In the genomic region with DNA sequence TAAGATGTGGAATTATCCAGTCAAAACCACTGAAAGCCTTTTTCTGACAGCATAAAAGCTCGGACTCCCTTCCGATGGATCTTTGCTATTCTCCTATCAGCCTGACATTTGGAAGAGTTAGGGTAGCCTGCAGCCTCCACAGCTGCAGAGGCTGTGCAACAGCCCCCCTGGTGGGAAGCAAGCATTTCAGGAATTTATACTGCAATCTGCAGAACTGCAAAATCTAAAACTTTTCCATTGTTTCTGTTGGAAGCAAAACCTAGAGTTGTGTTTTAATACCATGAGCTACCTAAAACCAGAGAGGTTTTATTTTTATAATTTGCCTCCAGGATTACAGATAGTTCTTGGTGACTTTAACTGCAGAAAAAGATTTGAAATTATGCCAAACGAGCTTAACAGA, we compare ENCODE assay signal across 16 cellular contexts.
DNase-seq lines count a peak whose midpoint lies in the region; ATAC-seq, FAIRE-seq and TF ChIP-seq lines count a peak whose summit lies in the region.
"Had no signal": no experiment of that assay in that cellular context is flagged by ENCODE, and none has a peak within 500 bp of the region (broad histone marks: within the 10 kb centered on the region; RNA-seq: fewer than 3 reads in every experiment).

No MANE protein-coding gene starts in this region.

- H3K79me2 ChIP-seq in keratinocyte (ENCODE audit: control insufficient read depth, insufficient read depth, low read length), result peaks cover 95% of the 10 kb centered on the region

- H3K4me3 Mint-ChIP-seq in stimulated activated effector memory CD8-positive, alpha-beta T cell treated with anti-CD3 and anti-CD28 coated beads, Interleukin-12 subunit alpha, Interleukin-12 subunit beta, amount 100 ng/mL, for 72 hours, result no peak overlapping the region
- H3K4me3 Mint-ChIP-seq: activated naive CD8-positive, alpha-beta T cell treated with anti-CD3 and anti-CD28 coated beads, Interleukin-2, amount 50 U/mL, for 24 hours had no signal

- CTCF ChIA-PET in HEK293 (lab: Yijun Ruan, JAX), result interaction anchor here (0.7 to 1.6 kb wide), 3 partner anchors 49 to 102 kb away, joined by 3 to 4 read pairs (median 3); no protein-coding TSS in a partner anchor

- H3K9ac ChIP-seq in keratinocyte (ENCODE audit: control insufficient read depth, extremely low read depth, insufficient read depth, low read length), result no peak overlapping the region

- H3K27me3 ChIP-seq in keratinocyte (ENCODE audit: control insufficient read depth, extremely low read depth, insufficient read depth, low read length) (no peaks in the 10 kb centered on the region), WERI-Rb-1 (ENCODE audit: insufficient read depth, low read depth, severe bottlenecking) (no peaks in the 10 kb centered on the region)
- H3K27me3 ChIP-seq: testis had no signal

- H3K9me3 Mint-ChIP-seq in stimulated activated effector memory CD8-positive, alpha-beta T cell treated with anti-CD3 and anti-CD28 coated beads, Interleukin-12 subunit alpha, Interleukin-12 subunit beta, amount 100 ng/mL, for 72 hours, result no peaks in the 10 kb centered on the region
- H3K9me3 Mint-ChIP-seq: activated naive CD8-positive, alpha-beta T cell treated with anti-CD3 and anti-CD28 coated beads, Interleukin-2, amount 50 U/mL, for 24 hours had no signal

- H3K4me2 ChIP-seq in keratinocyte (ENCODE audit: control insufficient read depth, extremely low read depth, insufficient read depth, low read depth, low read length), result no peak overlapping the region

- H3K36me3 ChIP-seq in HEK293 (ENCODE audit: control insufficient read depth in 2 of 2, insufficient read depth in 1 of 2, low read length in 2 of 2) (no peaks in the 10 kb centered on the region), keratinocyte (ENCODE audit: control insufficient read depth in 2 of 2, extremely low read depth in 1 of 2, insufficient read depth in 2 of 2, low read length in 2 of 2) (peaks cover 1 to 10% of the 10 kb centered on the region in 2 experiments), WERI-Rb-1 (peaks cover 4% of the 10 kb centered on the region; the same call in 1 of the 2 replicates)

- peaks cover 24% of the 10 kb centered on the region for H3K36me3 Mint-ChIP-seq in stimulated activated effector memory CD8-positive, alpha-beta T cell treated with anti-CD3 and anti-CD28 coated beads, Interleukin-12 subunit alpha, Interleukin-12 subunit beta, amount 100 ng/mL, for 72 hours

- H3K27ac ChIP-seq in HEK293 (ENCODE audit: extremely low read depth, low read depth, low read length), result no peak overlapping the region
- peak overlapping the region; percentile 25 for H3K27ac ChIP-seq in keratinocyte (ENCODE audit: control insufficient read depth, insufficient read depth, low read length)
- no peak overlapping the region for H3K27ac ChIP-seq in coronary artery
- no peak overlapping the region for H3K27ac ChIP-seq in WERI-Rb-1
- H3K27ac ChIP-seq: RWPE1 had no signal

- H2AFZ ChIP-seq in keratinocyte (ENCODE audit: control insufficient read depth, low read length), result no peak overlapping the region

- POLR2A ChIA-PET in HEK293 (lab: Yijun Ruan, JAX), result interaction anchor here (0.9 kb wide), 1 partner anchor 15 kb away, joined by 5 read pairs; no protein-coding TSS in a partner anchor

- peaks cover 17% of the 10 kb centered on the region for H4K20me1 ChIP-seq in keratinocyte (ENCODE audit: control insufficient read depth, extremely low read depth, insufficient read depth, low read length)

- peaks cover 6% of the 10 kb centered on the region for H3K9me1 ChIP-seq in keratinocyte (ENCODE audit: control insufficient read depth, extremely low read depth, insufficient read depth, low read length)

- DNase-seq in astrocyte of the hippocampus (ENCODE audit: low read depth, low spot score) (peak; percentile 64), keratinocyte (ENCODE audit: low read depth, low spot score) (no peak), coronary artery (ENCODE audit: low spot score) (no peak), WERI-Rb-1 (no peak)
- DNase-seq in stimulated activated effector memory CD8-positive, alpha-beta T cell treated with anti-CD3 and anti-CD28 coated beads, Interleukin-12 subunit alpha, Interleukin-12 subunit beta, amount 100 ng/mL, for 72 hours (ENCODE audit: low spot score in 2 of 2), result no peak
- DNase-seq in stimulated activated naive CD4-positive, alpha-beta T cell (lab: John Stamatoyannopoulos, UW), result no peak
- DNase-seq: activated naive CD8-positive, alpha-beta T cell treated with anti-CD3 and anti-CD28 coated beads, Interleukin-2, amount 50 U/mL, for 24 hours; DMS153; head of caudate nucleus; mammary epithelial cell; NCI-H146; NCI-H526; right cardiac atrium had no signal

- no peak for ATAC-seq in stimulated activated effector memory CD8-positive, alpha-beta T cell treated with anti-CD3 and anti-CD28 coated beads, Interleukin-12 subunit alpha, Interleukin-12 subunit beta, amount 100 ng/mL, for 72 hours
- ATAC-seq: activated naive CD8-positive, alpha-beta T cell treated with anti-CD3 and anti-CD28 coated beads, Interleukin-2, amount 50 U/mL, for 24 hours had no signal

- H3K4me3 ChIP-seq in HEK293 (ENCODE audit: low read depth, low read length) (no peak overlapping the region), keratinocyte (ENCODE audit: control insufficient read depth in 2 of 3, extremely low read depth in 1 of 3, insufficient read depth in 2 of 3, low read depth in 1 of 3, low read length in 3 of 3) (no peak overlapping the region), coronary artery (no peak overlapping the region), WERI-Rb-1 (ENCODE audit: low read depth, low read length) (no peak overlapping the region)
- H3K4me3 ChIP-seq: testis had no signal

- peaks cover 24% of the 10 kb centered on the region for H3K4me1 ChIP-seq in HEK293 (ENCODE audit: control insufficient read depth, insufficient read depth, low read length)
- H3K4me1 ChIP-seq in keratinocyte (ENCODE audit: control insufficient read depth, extremely low read depth, insufficient read depth, low read length), result peaks cover 42% of the 10 kb centered on the region

- TF ChIP-seq CTCF in HEK293 (tag by site-specific recombination; IDR thresholded peaks at IDR 0.05) (no peak), keratinocyte (optimal IDR thresholded peaks at IDR 0.05 in 1 of 3, IDR thresholded peaks at IDR 0.05 in 1 of 3, conservative IDR thresholded peaks at IDR 0.05 in 1 of 3; ENCODE audit: extremely low read depth in 1 of 3, insufficient read depth in 2 of 3, low read length in 3 of 3) (no peak), coronary artery (IDR thresholded peaks at IDR 0.05) (no peak), WERI-Rb-1 (IDR thresholded peaks at IDR 0.05; ENCODE audit: low read depth, low read length) (no peak)

- dilution Hi-C loops in keratinocyte (cut with MboI; ENCODE audit: extremely low pct_ligation_motif_present, low sequenced_read_pairs), result no loop called here

- peaks cover 66% of the 10 kb centered on the region for H3K4me1 Mint-ChIP-seq in stimulated activated effector memory CD8-positive, alpha-beta T cell treated with anti-CD3 and anti-CD28 coated beads, Interleukin-12 subunit alpha, Interleukin-12 subunit beta, amount 100 ng/mL, for 72 hours

- FAIRE-seq in keratinocyte (lab: Jason Lieb, UNC), result no peak

- H3K9me3 ChIP-seq in HEK293 (ENCODE audit: control insufficient read depth, insufficient read depth, low read depth, low read length) (no peaks in the 10 kb centered on the region), keratinocyte (ENCODE audit: control insufficient read depth, low read depth, low read length) (no peaks in the 10 kb centered on the region), WERI-Rb-1 (ENCODE audit: severe bottlenecking) (no peaks in the 10 kb centered on the region)
- H3K9me3 ChIP-seq: testis had no signal

- H3K27ac Mint-ChIP-seq in stimulated activated effector memory CD8-positive, alpha-beta T cell treated with anti-CD3 and anti-CD28 coated beads, Interleukin-12 subunit alpha, Interleukin-12 subunit beta, amount 100 ng/mL, for 72 hours, result peak overlapping the region; percentile 36

TF ChIP-seq in HEK293, 187 proteins besides CTCF, POLR2A, EP300 and RAD21:
- TF ChIP-seq, protein P1, sequence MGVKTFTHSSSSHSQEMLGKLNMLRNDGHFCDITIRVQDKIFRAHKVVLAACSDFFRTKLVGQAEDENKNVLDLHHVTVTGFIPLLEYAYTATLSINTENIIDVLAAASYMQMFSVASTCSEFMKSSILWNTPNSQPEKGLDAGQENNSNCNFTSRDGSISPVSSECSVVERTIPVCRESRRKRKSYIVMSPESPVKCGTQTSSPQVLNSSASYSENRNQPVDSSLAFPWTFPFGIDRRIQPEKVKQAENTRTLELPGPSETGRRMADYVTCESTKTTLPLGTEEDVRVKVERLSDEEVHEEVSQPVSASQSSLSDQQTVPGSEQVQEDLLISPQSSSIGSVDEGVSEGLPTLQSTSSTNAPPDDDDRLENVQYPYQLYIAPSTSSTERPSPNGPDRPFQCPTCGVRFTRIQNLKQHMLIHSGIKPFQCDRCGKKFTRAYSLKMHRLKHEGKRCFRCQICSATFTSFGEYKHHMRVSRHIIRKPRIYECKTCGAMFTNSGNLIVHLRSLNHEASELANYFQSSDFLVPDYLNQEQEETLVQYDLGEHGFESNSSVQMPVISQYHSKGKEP (tag by site-specific recombination; IDR thresholded peaks at IDR 0.05), result peak; percentile 79; the same call in 1 of the 2 replicates
- TF ChIP-seq ZNF416 (tag by site-specific recombination; IDR thresholded peaks at IDR 0.05) (no peak), ZNF529 (tag by site-specific recombination; IDR thresholded peaks at IDR 0.05; ENCODE audit: insufficient replicate concordance) (no peak), ZNF175 (tag by site-specific recombination; IDR thresholded peaks at IDR 0.05) (no peak)
- TF ChIP-seq, protein P2, sequence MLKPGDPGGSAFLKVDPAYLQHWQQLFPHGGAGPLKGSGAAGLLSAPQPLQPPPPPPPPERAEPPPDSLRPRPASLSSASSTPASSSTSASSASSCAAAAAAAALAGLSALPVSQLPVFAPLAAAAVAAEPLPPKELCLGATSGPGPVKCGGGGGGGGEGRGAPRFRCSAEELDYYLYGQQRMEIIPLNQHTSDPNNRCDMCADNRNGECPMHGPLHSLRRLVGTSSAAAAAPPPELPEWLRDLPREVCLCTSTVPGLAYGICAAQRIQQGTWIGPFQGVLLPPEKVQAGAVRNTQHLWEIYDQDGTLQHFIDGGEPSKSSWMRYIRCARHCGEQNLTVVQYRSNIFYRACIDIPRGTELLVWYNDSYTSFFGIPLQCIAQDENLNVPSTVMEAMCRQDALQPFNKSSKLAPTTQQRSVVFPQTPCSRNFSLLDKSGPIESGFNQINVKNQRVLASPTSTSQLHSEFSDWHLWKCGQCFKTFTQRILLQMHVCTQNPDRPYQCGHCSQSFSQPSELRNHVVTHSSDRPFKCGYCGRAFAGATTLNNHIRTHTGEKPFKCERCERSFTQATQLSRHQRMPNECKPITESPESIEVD (tag by site-specific recombination; IDR thresholded peaks at IDR 0.05), result peak; percentile 45
